ENCODE assay signal across 9 cellular contexts in the genomic region with DNA sequence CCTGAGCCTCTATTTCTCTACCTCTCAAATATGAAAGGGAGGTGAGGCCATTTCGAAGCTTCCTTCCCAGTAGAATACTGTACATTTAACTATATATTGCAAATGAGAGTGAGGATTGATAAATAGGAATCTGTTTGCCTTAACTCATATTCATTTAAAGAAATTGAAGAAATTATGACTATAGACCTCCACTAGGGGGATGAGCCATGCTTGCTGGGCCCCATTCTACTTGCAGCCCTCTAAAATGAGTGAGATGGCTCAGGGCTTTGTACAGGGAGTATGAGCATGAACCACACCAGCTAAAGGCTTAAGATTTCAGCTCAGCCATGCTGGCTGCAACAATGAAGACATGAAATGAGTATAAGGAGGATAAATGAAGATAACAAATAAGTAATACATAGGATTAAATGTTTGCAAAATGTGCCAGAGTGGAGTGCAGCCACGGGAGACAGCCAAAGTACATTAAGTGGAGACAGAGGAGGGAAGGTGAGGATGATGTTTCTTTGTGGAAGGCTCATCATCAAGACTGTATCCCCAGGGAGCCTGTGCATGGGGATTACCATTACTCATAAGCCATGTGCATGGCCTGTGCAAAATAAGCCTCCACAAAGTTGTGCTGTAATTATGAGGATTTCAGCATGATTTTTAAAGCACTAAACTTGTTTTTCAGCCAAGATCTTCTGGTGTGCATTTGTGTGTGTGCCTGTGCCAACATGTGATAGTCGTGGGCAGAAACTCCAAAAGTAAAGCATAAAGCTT.
DNase-seq lines count a peak whose midpoint lies in the region; ATAC-seq and TF ChIP-seq lines count a peak whose summit lies in the region.
"Had no signal": no experiment of that assay in that cellular context is flagged by ENCODE, and none has a peak within 500 bp of the region (broad histone marks: within the 10 kb centered on the region; RNA-seq: fewer than 3 reads in every experiment).

No MANE protein-coding gene starts in this region.

- no peaks in the 10 kb centered on the region for H3K36me3 Mint-ChIP-seq in neural crest cell (ENCODE audit: low read depth)

- H3K9me3 Mint-ChIP-seq in neural crest cell: peaks cover 2% of the 10 kb centered on the region

- ATAC-seq in GM18907 (IDR thresholded peaks at IDR 0.05; ENCODE audit: unreplicated experiment): no peak

- DNase-seq in NCI-H1694 (lab: John Stamatoyannopoulos, UW): peak; percentile 8
- peak; percentile 16 for DNase-seq in amniotic epithelial cell (ENCODE audit: low read depth)
- DNase-seq in neural crest cell (ENCODE audit: low read depth, low spot score): no peak
- no peak for DNase-seq in activated CD4-positive, alpha-beta T cell treated with anti-CD3 and anti-CD28 coated beads for 4 hours
- DNase-seq in amniotic stem cell (lab: John Stamatoyannopoulos, UW): no peak
- DNase-seq: adrenal gland, spleen had no signal

- H3K27me3 Mint-ChIP-seq in neural crest cell (ENCODE audit: low read depth): peaks cover 3% of the 10 kb centered on the region

- H3K27ac Mint-ChIP-seq in neural crest cell (ENCODE audit: unreplicated experiment): no peak overlapping the region

- H3K4me3 Mint-ChIP-seq in neural crest cell: no peak overlapping the region

- H3K4me1 Mint-ChIP-seq in neural crest cell: peaks cover 30% of the 10 kb centered on the region

- no peak overlapping the region for H3K4me3 ChIP-seq in GM12875 (ENCODE audit: low read depth, low read length)
- H3K4me3 ChIP-seq: adrenal gland, spleen had no signal

- peak; percentile 20; the same call in 1 of the 2 replicates for TF ChIP-seq CTCF in GM12875 (IDR thresholded peaks at IDR 0.05; ENCODE audit: borderline replicate concordance, insufficient read depth, low read depth, low read length)
- peak; percentile 59 for TF ChIP-seq CTCF in neural crest cell (conservative IDR thresholded peaks at IDR 0.05)

Comparison
In these comparisons a context has a peak if more than half of its experiments do, and no peak if none do; other contexts are left out.
1. DNase-seq: peak in NCI-H1694 (single experiment) and amniotic epithelial cell (single experiment); none in neural crest cell (single experiment), activated CD4-positive, alpha-beta T cell treated with anti-CD3 and anti-CD28 coated beads for 4 hours (0 of 2) and amniotic stem cell (single experiment).